In the genomic region with DNA sequence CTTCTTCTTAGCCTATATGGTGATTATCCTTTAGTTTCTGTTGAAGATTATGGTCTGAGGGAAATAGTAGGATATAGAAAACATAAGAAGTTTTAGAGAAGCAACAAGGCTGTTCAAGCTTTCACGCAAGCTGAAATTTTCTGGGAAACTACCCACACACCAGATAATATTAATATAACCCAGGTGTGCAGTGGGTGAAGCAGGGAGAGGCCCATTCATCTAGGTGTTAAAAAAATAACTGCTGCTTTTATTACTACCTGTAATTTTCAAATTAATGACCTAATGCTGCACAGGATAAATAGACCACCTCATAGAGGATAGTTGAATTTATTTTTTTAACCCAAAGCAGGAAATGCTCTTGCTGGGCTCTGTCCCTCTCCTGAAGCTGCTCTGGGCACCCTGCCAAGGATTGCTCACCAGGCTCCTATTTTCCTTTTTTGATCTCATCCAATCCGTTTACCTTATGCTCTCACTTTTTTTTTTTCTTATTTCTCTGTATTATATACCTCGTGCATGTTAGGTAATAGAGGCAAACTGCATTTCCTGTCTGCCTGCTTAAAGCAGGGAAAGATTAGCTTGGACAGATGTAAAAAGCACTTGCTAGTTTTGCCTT, we compare ENCODE assay signal across 8 cellular contexts.
A peak's percentile ranks its signal among the peaks of the same experiment; 100 is the strongest.
DNase-seq lines count a peak whose midpoint lies in the region; ATAC-seq, FAIRE-seq and TF ChIP-seq lines count a peak whose summit lies in the region.

No MANE protein-coding gene starts in this region.

- FAIRE-seq in GM12878 (lab: Jason Lieb, UNC) = no peak

- no peak overlapping the region for H3K4me2 ChIP-seq in GM12878 (ENCODE audit: control insufficient read depth, insufficient read depth)

- H3K36me3 ChIP-seq in GM12878 (ENCODE audit: control insufficient read depth in 2 of 2, insufficient read depth in 2 of 2, low read length in 1 of 2) (no peaks in the 10 kb centered on the region), left lung (no peaks in the 10 kb centered on the region)

- BruUV-seq in GM12878 (replicated peaks; lab: Mats Ljungman, UMichigan) = no TSS peak

- in situ Hi-C loops in GM12878 (cut with MboI) = no loop called here

- no peak overlapping the region for H3K9ac ChIP-seq in GM12878 (ENCODE audit: control insufficient read depth, insufficient read depth, low read length)

- DNase-seq in GM04504 (ENCODE audit: low read depth) = peak; percentile 53
- peak; percentile 64 for DNase-seq in NCI-H2227 (lab: John Stamatoyannopoulos, UW; ENCODE audit: unreplicated experiment)
- DNase-seq in GM12878 (ENCODE audit: low read depth, low spot score) = no peak
- DNase-seq in left lung = peak in 1 of 2 donors; percentile 64
- no peak for DNase-seq in activated T-cell treated with anti-CD3 and anti-CD28 coated beads, Interleukin-2, amount 50 U/mL, for 1 hour

- no peak for TF ChIP-seq POLR2A in GM12878 (IDR thresholded peaks at IDR 0.05; ENCODE audit: low read depth, low read length)

- WGBS in GM12878 (ENCODE audit: insufficient coverage, insufficient replicate concordance, low lambda C conversion rate, missing lambda C conversion rate) = 43% methylated on average over 3 of the region's 3 CpGs

- TF ChIP-seq CTCF in GM12878 (IDR thresholded peaks at IDR 0.05 in 2 of 3, conservative IDR thresholded peaks at IDR 0.05 in 1 of 3; ENCODE audit: control insufficient read depth in 2 of 3, extremely low read depth in 1 of 3, insufficient read depth in 1 of 3, low read depth in 3 of 3, low read length in 3 of 3) = no peak
- TF ChIP-seq CTCF in left lung (IDR thresholded peaks at IDR 0.05) = no peak

- RAD21 ChIA-PET in GM12878 (lab: Charles Lee; ENCODE audit: unreplicated experiment) = no interaction called here

- H3K79me2 ChIP-seq in GM12878 (ENCODE audit: control insufficient read depth, insufficient read depth, low read length) = no peaks in the 10 kb centered on the region

- no peak overlapping the region for H2AFZ ChIP-seq in GM12878 (ENCODE audit: control insufficient read depth, low read depth, low read length)

- intact Hi-C loops in GM12878 (cut with micrococcal nuclease; ENCODE audit: unreplicated experiment) (no loop called here), left lung (cut with DNase I) (loop anchor here in 1 of 2 donors (10.0 kb wide), 1 partner anchor 84 kb away; no protein-coding TSS in a partner anchor)

- H3K4me3 ChIP-seq in GM12878 = no peak overlapping the region
- no peak overlapping the region for H3K4me3 ChIP-seq in left lung

- H3K27ac ChIP-seq in GM12878 (ENCODE audit: control insufficient read depth, insufficient read depth) (no peak overlapping the region), left lung (peak overlapping the region; percentile 50 to 51)

- H3K9me3 ChIP-seq in GM12878 (replicated peaks; ENCODE audit: control insufficient read depth, insufficient read depth, low read length) = no peaks in the 10 kb centered on the region
- H3K9me3 ChIP-seq in left lung = no peaks in the 10 kb centered on the region

- no peaks in the 10 kb centered on the region for H3K27me3 ChIP-seq in GM12878 (replicated peaks in 1 of 2; ENCODE audit: control insufficient read depth in 2 of 2, insufficient read depth in 2 of 2, low read length in 1 of 2)
- no peaks in the 10 kb centered on the region for H3K27me3 ChIP-seq in left lung

- H3K4me1 ChIP-seq in GM12878 (ENCODE audit: control insufficient read depth, insufficient read depth, low read length) (no peaks in the 10 kb centered on the region), left lung (peaks cover 12 to 34% of the 10 kb centered on the region in 2 donors)

- H4K20me1 ChIP-seq in GM12878 (ENCODE audit: control insufficient read depth, insufficient read depth) = no peaks in the 10 kb centered on the region

- SMC1A ChIA-PET in GM12878 (lab: Charles Lee; ENCODE audit: uncharacterized antibody, unreplicated experiment) = interaction anchor here (0.6 to 1.6 kb wide), 7 partner anchors 9 to 126 kb away, joined by 3 to 5 read pairs (median 3); no protein-coding TSS in a partner anchor

- ATAC-seq in GM12878 = no peak
- peak; percentile 56 for ATAC-seq in left lung
- no peak for ATAC-seq in GM18858 (IDR thresholded peaks at IDR 0.05; ENCODE audit: unreplicated experiment)
- no peak for ATAC-seq in HG03378 (IDR thresholded peaks at IDR 0.05; ENCODE audit: unreplicated experiment)
- no peak for ATAC-seq in HG03095 (IDR thresholded peaks at IDR 0.05; ENCODE audit: unreplicated experiment)

- TF ChIP-seq RAD21 in GM12878 (IDR thresholded peaks at IDR 0.05; ENCODE audit: insufficient read depth, low read depth, low read length) = no peak

- POLR2A ChIA-PET in GM12878 (lab: Charles Lee) = interaction anchor here (0.6 kb wide), 1 partner anchor 21 kb away, joined by 6 read pairs; no protein-coding TSS in a partner anchor

- no peak for TF ChIP-seq EP300 in GM12878 (IDR thresholded peaks at IDR 0.05; ENCODE audit: borderline replicate concordance in 1 of 2, control insufficient read depth in 1 of 2, low read depth in 2 of 2, low read length in 2 of 2)

- CTCF ChIA-PET in GM12878 (lab: Yijun Ruan, JAX) = interaction anchor here (1.0 to 2.3 kb wide), 3 partner anchors 13 to 76 kb away, joined by 3 to 8 read pairs (median 5); no protein-coding TSS in a partner anchor

TF ChIP-seq in GM12878, 131 proteins besides CTCF, POLR2A, EP300 and RAD21:
- no peak for TF ChIP-seq STAT1 (conservative IDR thresholded peaks at IDR 0.05)
- TF ChIP-seq TCF7 (IDR thresholded peaks at IDR 0.05; ENCODE audit: borderline replicate concordance) = 0 out of 2 replicates have a peak, but pooled peaks have one; percentile 12

Comparison
In these comparisons a context has a peak if more than half of its experiments do, and no peak if none do; other contexts are left out.
1. DNase-seq: peak in GM04504 (single experiment) and NCI-H2227 (single experiment); none in GM12878 (single experiment) and activated T-cell treated with anti-CD3 and anti-CD28 coated beads, Interleukin-2, amount 50 U/mL, for 1 hour (single experiment).